ENCODE assay signal across 17 cellular contexts in genomic region chr1:30998887-30999286, GRCh38.
DNase-seq lines count a peak whose midpoint lies in the region; ATAC-seq and TF ChIP-seq lines count a peak whose summit lies in the region.
"Had no signal": no experiment of that assay in that cellular context is flagged by ENCODE, and none has a peak within 500 bp of the region (broad histone marks: within the 10 kb centered on the region; RNA-seq: fewer than 3 reads in every experiment).

No MANE protein-coding gene starts in this region.

- DNase-seq in activated T-cell treated with anti-CD3 and anti-CD28 coated beads, Interleukin-2, amount 50 U/mL, for 72 hours: no peak
- no peak for DNase-seq in activated T-cell treated with anti-CD3 and anti-CD28 coated beads, Interleukin-2, amount 50 U/mL, for 1 hour
- DNase-seq in WTC11 (ENCODE audit: low spot score) (no peak), kidney tubule cell (ENCODE audit: low spot score) (peak; percentile 41), osteocyte (ENCODE audit: extremely low spot score, unreplicated experiment) (no peak), globus pallidus (ENCODE audit: low spot score) (no peak), SKM-1 treated with dmso at 0.1 percent for 144 hours (lab: John Stamatoyannopoulos, UW; ENCODE audit: unreplicated experiment) (no peak)
- no peak for DNase-seq in stimulated activated naive B cell treated with anti-CD40 and anti-IgM and Interleukin-4, amounts not matched to agents 10 μg/mL and 1 μg/mL and 100 μg/mL, for 72 hours
- DNase-seq: C1 segment of cervical spinal cord, Caco-2, EL, MV-4-11, NCI-H1417 treated with DMSO at 0.1 percent for 48 hours, NCI-H1930, NCI-H2171, NCI-H446 treated with DMSO at 0.1 percent for 48 hours, NCI-H748 treated with DMSO at 0.1 percent for 48 hours had no signal

- CTCF ChIA-PET in WTC11 (lab: Charles Lee): interaction anchor here (2.1 kb wide), 1 partner anchor 42 kb away, joined by 5 read pairs; no protein-coding TSS in a partner anchor

- peak in 1 of 2 donors; percentile 36 for ATAC-seq in activated T-cell treated with anti-CD3 and anti-CD28 coated beads, Interleukin-2, amount 50 U/mL, for 72 hours (replicated peaks in 1 of 2)
- no peak for ATAC-seq in WTC11
- ATAC-seq in stimulated activated naive B cell treated with anti-CD40 and anti-IgM and Interleukin-4, amounts not matched to agents 10 μg/mL and 1 μg/mL and 100 μg/mL, for 72 hours (replicated peaks): peak; percentile 40 to 52

- H3K4me1 Mint-ChIP-seq in activated T-cell treated with anti-CD3 and anti-CD28 coated beads, Interleukin-2, amount 50 U/mL, for 72 hours (ENCODE audit: low read depth): peaks cover 38% of the 10 kb centered on the region
- H3K4me1 Mint-ChIP-seq in WTC11 (peaks cover 37% of the 10 kb centered on the region), osteocyte (ENCODE audit: unreplicated experiment) (peaks cover 3% of the 10 kb centered on the region)
- peaks cover 29 to 48% of the 10 kb centered on the region in 2 donors for H3K4me1 Mint-ChIP-seq in stimulated activated naive B cell treated with anti-CD40 and anti-IgM and Interleukin-4, amounts not matched to agents 10 μg/mL and 1 μg/mL and 100 μg/mL, for 72 hours

- POLR2A ChIA-PET in WTC11 (lab: Charles Lee): no interaction called here

- peak overlapping the region; percentile 7 for H3K27ac Mint-ChIP-seq in activated T-cell treated with anti-CD3 and anti-CD28 coated beads, Interleukin-2, amount 50 U/mL, for 72 hours
- peak overlapping the region; percentile 69 for H3K27ac Mint-ChIP-seq in WTC11
- peak overlapping the region; percentile 31 for H3K27ac Mint-ChIP-seq in stimulated activated naive B cell treated with anti-CD40 and anti-IgM and Interleukin-4, amounts not matched to agents 10 μg/mL and 1 μg/mL and 100 μg/mL, for 72 hours
- H3K27ac Mint-ChIP-seq in osteocyte (ENCODE audit: unreplicated experiment): no peak overlapping the region

- no peaks in the 10 kb centered on the region for H3K9me3 Mint-ChIP-seq in activated T-cell treated with anti-CD3 and anti-CD28 coated beads, Interleukin-2, amount 50 U/mL, for 72 hours
- no peaks in the 10 kb centered on the region for H3K9me3 Mint-ChIP-seq in WTC11
- H3K9me3 Mint-ChIP-seq in stimulated activated naive B cell treated with anti-CD40 and anti-IgM and Interleukin-4, amounts not matched to agents 10 μg/mL and 1 μg/mL and 100 μg/mL, for 72 hours: no peaks in the 10 kb centered on the region
- no peaks in the 10 kb centered on the region for H3K9me3 Mint-ChIP-seq in osteocyte (ENCODE audit: unreplicated experiment)

- peaks cover 7 to 26% of the 10 kb centered on the region in 2 donors for H3K36me3 Mint-ChIP-seq in activated T-cell treated with anti-CD3 and anti-CD28 coated beads, Interleukin-2, amount 50 U/mL, for 72 hours (ENCODE audit: insufficient read depth in 2 of 2)
- H3K36me3 Mint-ChIP-seq in WTC11 (peaks cover 26% of the 10 kb centered on the region), osteocyte (ENCODE audit: unreplicated experiment) (peaks cover 34% of the 10 kb centered on the region)
- peaks cover 35 to 51% of the 10 kb centered on the region in 2 donors for H3K36me3 Mint-ChIP-seq in stimulated activated naive B cell treated with anti-CD40 and anti-IgM and Interleukin-4, amounts not matched to agents 10 μg/mL and 1 μg/mL and 100 μg/mL, for 72 hours

- no peaks in the 10 kb centered on the region for H3K27me3 Mint-ChIP-seq in activated T-cell treated with anti-CD3 and anti-CD28 coated beads, Interleukin-2, amount 50 U/mL, for 72 hours (ENCODE audit: low read depth)
- H3K27me3 Mint-ChIP-seq in WTC11 (ENCODE audit: low read depth): no peaks in the 10 kb centered on the region
- no peaks in the 10 kb centered on the region for H3K27me3 Mint-ChIP-seq in stimulated activated naive B cell treated with anti-CD40 and anti-IgM and Interleukin-4, amounts not matched to agents 10 μg/mL and 1 μg/mL and 100 μg/mL, for 72 hours
- no peaks in the 10 kb centered on the region for H3K27me3 Mint-ChIP-seq in osteocyte (ENCODE audit: unreplicated experiment)

- no peak overlapping the region for H3K4me3 Mint-ChIP-seq in activated T-cell treated with anti-CD3 and anti-CD28 coated beads, Interleukin-2, amount 50 U/mL, for 72 hours
- H3K4me3 Mint-ChIP-seq in WTC11 (no peak overlapping the region), osteocyte (ENCODE audit: unreplicated experiment) (no peak overlapping the region)
- H3K4me3 Mint-ChIP-seq in stimulated activated naive B cell treated with anti-CD40 and anti-IgM and Interleukin-4, amounts not matched to agents 10 μg/mL and 1 μg/mL and 100 μg/mL, for 72 hours: no peak overlapping the region

- TF ChIP-seq CTCF in WTC11 (IDR thresholded peaks at IDR 0.05) (no peak), osteocyte (IDR thresholded peaks at IDR 0.05) (no peak)

TF ChIP-seq in WTC11, 78 proteins besides CTCF, POLR2A, EP300 and RAD21:
- TF ChIP-seq GTF2I (CRISPR knock-in tag; conservative IDR thresholded peaks at IDR 0.05): no peak
